ENCODE assay signal across 1 cellular context in genomic region chr9:87255437-87256155, GRCh38.
TF ChIP-seq lines count a peak whose summit lies in the region.

No MANE protein-coding gene starts in this region.

TF ChIP-seq in HepG2, 621 proteins besides CTCF, POLR2A, EP300 and RAD21:
- TF ChIP-seq ZNF546 (CRISPR knock-in tag; conservative IDR thresholded peaks at IDR 0.05) (no peak), CENPT (CRISPR knock-in tag; IDR thresholded peaks at IDR 0.05; ENCODE audit: low read depth) (no peak), ZNF605 (CRISPR knock-in tag; IDR thresholded peaks at IDR 0.05) (no peak), ZNF276 (CRISPR knock-in tag; IDR thresholded peaks at IDR 0.05; ENCODE audit: low read depth) (no peak), RCOR2 (CRISPR knock-in tag; IDR thresholded peaks at IDR 0.05) (no peak), KDM2A (CRISPR knock-in tag; IDR thresholded peaks at IDR 0.05; ENCODE audit: borderline replicate concordance, low read depth) (no peak), ATM (IDR thresholded peaks at IDR 0.05; ENCODE audit: borderline replicate concordance) (no peak), ZNF562 (CRISPR knock-in tag; IDR thresholded peaks at IDR 0.05; ENCODE audit: borderline replicate concordance) (no peak), SOX13 (IDR thresholded peaks at IDR 0.05) (no peak), SOX13 (CRISPR knock-in tag; conservative IDR thresholded peaks at IDR 0.05 in 1 of 2, IDR thresholded peaks at IDR 0.05 in 1 of 2) (no peak), RBM22 (optimal IDR thresholded peaks at IDR 0.05; ENCODE audit: low read length) (no peak), SIX4 (CRISPR knock-in tag; IDR thresholded peaks at IDR 0.05) (no peak), ZNF776 (CRISPR knock-in tag; IDR thresholded peaks at IDR 0.05) (no peak), ATAD3A (CRISPR knock-in tag; IDR thresholded peaks at IDR 0.05) (no peak), ZFP1 (CRISPR knock-in tag; IDR thresholded peaks at IDR 0.05) (no peak), NR3C1 (CRISPR knock-in tag; IDR thresholded peaks at IDR 0.05) (no peak), ZBTB37 (CRISPR knock-in tag; IDR thresholded peaks at IDR 0.05) (no peak)
- TF ChIP-seq, protein P1, sequence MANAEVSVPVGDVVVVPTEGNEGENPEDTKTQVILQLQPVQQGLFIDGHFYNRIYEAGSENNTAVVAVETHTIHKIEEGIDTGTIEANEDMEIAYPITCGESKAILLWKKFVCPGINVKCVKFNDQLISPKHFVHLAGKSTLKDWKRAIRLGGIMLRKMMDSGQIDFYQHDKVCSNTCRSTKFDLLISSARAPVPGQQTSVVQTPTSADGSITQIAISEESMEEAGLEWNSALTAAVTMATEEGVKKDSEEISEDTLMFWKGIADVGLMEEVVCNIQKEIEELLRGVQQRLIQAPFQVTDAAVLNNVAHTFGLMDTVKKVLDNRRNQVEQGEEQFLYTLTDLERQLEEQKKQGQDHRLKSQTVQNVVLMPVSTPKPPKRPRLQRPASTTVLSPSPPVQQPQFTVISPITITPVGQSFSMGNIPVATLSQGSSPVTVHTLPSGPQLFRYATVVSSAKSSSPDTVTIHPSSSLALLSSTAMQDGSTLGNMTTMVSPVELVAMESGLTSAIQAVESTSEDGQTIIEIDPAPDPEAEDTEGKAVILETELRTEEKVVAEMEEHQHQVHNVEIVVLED (CRISPR knock-in tag; IDR thresholded peaks at IDR 0.05; ENCODE audit: borderline replicate concordance): no peak
